ENCODE assay signal across 1 cellular context in genomic region chr15:51390239-51390931, GRCh38.
TF ChIP-seq lines count a peak whose summit lies in the region.

No MANE protein-coding gene starts in this region.

TF ChIP-seq in H1, 55 proteins besides CTCF, POLR2A, EP300 and RAD21:
- no peak for TF ChIP-seq NRF1 (IDR thresholded peaks at IDR 0.05; ENCODE audit: low read depth, low read length)
- no peak for TF ChIP-seq CHD1 (IDR thresholded peaks at IDR 0.05; ENCODE audit: low read depth, low read length)
- TF ChIP-seq RNF2 (IDR thresholded peaks at IDR 0.05; ENCODE audit: borderline replicate concordance, low read depth, low read length, missing control alignments, poor library complexity, severe bottlenecking), result no peak
- TF ChIP-seq BCL11A (IDR thresholded peaks at IDR 0.05; ENCODE audit: low read depth in 2 of 2, low read length in 2 of 2), result no peak
- TF ChIP-seq ATF2 (IDR thresholded peaks at IDR 0.05; ENCODE audit: low read length), result no peak
- no peak for TF ChIP-seq KDM1A (IDR thresholded peaks at IDR 0.05; ENCODE audit: borderline replicate concordance, low read length)
- TF ChIP-seq CBX5 (IDR thresholded peaks at IDR 0.05; ENCODE audit: low read depth, low read length), result no peak
- TF ChIP-seq TAF7 (optimal IDR thresholded peaks at IDR 0.05; ENCODE audit: borderline replicate concordance, low read depth, low read length), result no peak
- no peak for TF ChIP-seq KDM5A (IDR thresholded peaks at IDR 0.05; ENCODE audit: low read length)
- TF ChIP-seq HDAC2 (IDR thresholded peaks at IDR 0.05; ENCODE audit: borderline replicate concordance in 1 of 2, low read depth in 2 of 2, low read length in 2 of 2), result no peak
- no peak for TF ChIP-seq ASH2L (IDR thresholded peaks at IDR 0.05; ENCODE audit: low read length)
- no peak for TF ChIP-seq FOSL1 (IDR thresholded peaks at IDR 0.05; ENCODE audit: insufficient read depth, low read depth, low read length)
- no peak for TF ChIP-seq MAX (IDR thresholded peaks at IDR 0.05)
- no peak for TF ChIP-seq PHF8 (conservative IDR thresholded peaks at IDR 0.05; ENCODE audit: low read depth, low read length)
- TF ChIP-seq CEBPB (IDR thresholded peaks at IDR 0.05; ENCODE audit: low read depth, low read length), result no peak
- no peak for TF ChIP-seq SIX5 (IDR thresholded peaks at IDR 0.05; ENCODE audit: low read depth, low read length)
